1 cellular context compared by ENCODE assay signal in the genomic region with DNA sequence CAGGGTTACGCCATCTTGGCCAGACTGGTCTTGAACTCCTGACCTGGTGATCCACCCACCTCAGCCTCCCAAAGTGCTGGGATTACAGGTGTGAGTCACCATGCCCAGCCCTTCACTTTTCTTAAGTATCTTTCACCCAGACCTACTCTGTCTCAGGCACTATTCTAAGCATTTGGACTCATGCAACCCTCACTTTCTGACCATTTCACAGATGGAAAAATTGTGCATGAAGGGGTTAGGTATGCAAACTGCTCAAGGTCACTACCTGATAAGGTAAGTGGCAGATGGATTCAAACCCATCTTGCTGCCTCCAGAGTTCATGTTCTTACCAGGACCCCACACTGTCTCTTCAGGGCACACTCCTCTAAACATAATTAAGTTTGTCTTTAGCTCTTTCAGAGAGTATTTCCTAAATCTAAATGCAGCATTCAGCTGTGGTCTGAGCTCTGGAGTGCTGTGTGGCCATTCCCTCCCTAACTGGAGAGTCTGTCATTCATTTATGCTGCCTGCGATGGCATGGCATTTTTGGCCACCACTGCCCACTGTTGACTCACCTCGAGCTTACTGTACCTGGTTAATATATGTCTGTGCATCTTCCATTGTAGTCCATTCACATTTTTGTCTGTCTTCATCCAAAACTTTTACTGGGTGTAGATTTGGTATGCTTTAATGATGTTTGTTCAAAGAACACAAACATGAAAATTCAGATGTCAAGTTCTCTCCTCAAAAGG.
TF ChIP-seq lines count a peak whose summit lies in the region.

No MANE protein-coding gene starts in this region.

TF ChIP-seq in K562, 482 proteins besides CTCF, POLR2A, EP300 and RAD21 (continued from another document and continues in another):
- TF ChIP-seq, protein P1, sequence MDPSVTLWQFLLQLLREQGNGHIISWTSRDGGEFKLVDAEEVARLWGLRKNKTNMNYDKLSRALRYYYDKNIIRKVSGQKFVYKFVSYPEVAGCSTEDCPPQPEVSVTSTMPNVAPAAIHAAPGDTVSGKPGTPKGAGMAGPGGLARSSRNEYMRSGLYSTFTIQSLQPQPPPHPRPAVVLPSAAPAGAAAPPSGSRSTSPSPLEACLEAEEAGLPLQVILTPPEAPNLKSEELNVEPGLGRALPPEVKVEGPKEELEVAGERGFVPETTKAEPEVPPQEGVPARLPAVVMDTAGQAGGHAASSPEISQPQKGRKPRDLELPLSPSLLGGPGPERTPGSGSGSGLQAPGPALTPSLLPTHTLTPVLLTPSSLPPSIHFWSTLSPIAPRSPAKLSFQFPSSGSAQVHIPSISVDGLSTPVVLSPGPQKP (CRISPR knock-in tag; IDR thresholded peaks at IDR 0.05) = no peak
- TF ChIP-seq, protein P2, sequence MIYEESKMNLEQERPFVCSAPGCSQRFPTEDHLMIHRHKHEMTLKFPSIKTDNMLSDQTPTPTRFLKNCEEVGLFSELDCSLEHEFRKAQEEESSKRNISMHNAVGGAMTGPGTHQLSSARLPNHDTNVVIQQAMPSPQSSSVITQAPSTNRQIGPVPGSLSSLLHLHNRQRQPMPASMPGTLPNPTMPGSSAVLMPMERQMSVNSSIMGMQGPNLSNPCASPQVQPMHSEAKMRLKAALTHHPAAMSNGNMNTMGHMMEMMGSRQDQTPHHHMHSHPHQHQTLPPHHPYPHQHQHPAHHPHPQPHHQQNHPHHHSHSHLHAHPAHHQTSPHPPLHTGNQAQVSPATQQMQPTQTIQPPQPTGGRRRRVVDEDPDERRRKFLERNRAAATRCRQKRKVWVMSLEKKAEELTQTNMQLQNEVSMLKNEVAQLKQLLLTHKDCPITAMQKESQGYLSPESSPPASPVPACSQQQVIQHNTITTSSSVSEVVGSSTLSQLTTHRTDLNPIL (CRISPR knock-in tag; IDR thresholded peaks at IDR 0.05) = no peak
- TF ChIP-seq ZNF274 (IDR thresholded peaks at IDR 0.05; ENCODE audit: borderline replicate concordance, low read depth, low read length) = no peak
- TF ChIP-seq, protein P3, sequence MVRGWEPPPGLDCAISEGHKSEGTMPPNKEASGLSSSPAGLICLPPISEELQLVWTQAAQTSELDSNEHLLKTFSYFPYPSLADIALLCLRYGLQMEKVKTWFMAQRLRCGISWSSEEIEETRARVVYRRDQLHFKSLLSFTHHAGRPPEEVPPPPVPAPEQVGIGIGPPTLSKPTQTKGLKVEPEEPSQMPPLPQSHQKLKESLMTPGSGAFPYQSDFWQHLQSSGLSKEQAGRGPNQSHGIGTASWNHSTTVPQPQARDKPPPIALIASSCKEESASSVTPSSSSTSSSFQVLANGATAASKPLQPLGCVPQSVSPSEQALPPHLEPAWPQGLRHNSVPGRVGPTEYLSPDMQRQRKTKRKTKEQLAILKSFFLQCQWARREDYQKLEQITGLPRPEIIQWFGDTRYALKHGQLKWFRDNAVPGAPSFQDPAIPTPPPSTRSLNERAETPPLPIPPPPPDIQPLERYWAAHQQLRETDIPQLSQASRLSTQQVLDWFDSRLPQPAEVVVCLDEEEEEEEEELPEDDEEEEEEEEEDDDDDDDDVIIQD (CRISPR knock-in tag; IDR thresholded peaks at IDR 0.05) = no peak
- TF ChIP-seq, protein P4, sequence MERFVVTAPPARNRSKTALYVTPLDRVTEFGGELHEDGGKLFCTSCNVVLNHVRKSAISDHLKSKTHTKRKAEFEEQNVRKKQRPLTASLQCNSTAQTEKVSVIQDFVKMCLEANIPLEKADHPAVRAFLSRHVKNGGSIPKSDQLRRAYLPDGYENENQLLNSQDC (CRISPR knock-in tag; IDR thresholded peaks at IDR 0.05) = no peak
- no peak for TF ChIP-seq PPARD (CRISPR knock-in tag; IDR thresholded peaks at IDR 0.05)
- TF ChIP-seq CBX8 (IDR thresholded peaks at IDR 0.05; ENCODE audit: borderline replicate concordance, extremely low read depth, low read depth, low read length, poor library complexity, severe bottlenecking) = no peak
- TF ChIP-seq ZC3H4 (CRISPR knock-in tag; IDR thresholded peaks at IDR 0.05; ENCODE audit: borderline replicate concordance) = no peak
- no peak for TF ChIP-seq ELF2 (CRISPR knock-in tag; IDR thresholded peaks at IDR 0.05)
- TF ChIP-seq BMI1 (IDR thresholded peaks at IDR 0.05; ENCODE audit: low read length) = no peak
- no peak for TF ChIP-seq LARP7 (IDR thresholded peaks at IDR 0.05)
- TF ChIP-seq DPF2 (IDR thresholded peaks at IDR 0.05) = no peak
- TF ChIP-seq STAT5A (IDR thresholded peaks at IDR 0.05; ENCODE audit: borderline replicate concordance, low read length) = no peak
- no peak for TF ChIP-seq ZNF41 (CRISPR knock-in tag; conservative IDR thresholded peaks at IDR 0.05)
- TF ChIP-seq HMG20A (CRISPR knock-in tag; conservative IDR thresholded peaks at IDR 0.05) = no peak
- peak; percentile 60; the same call in 1 of the 2 replicates for TF ChIP-seq EGR1 (conservative IDR thresholded peaks at IDR 0.05)
- no peak for TF ChIP-seq ZNF184 (CRISPR knock-in tag; IDR thresholded peaks at IDR 0.05)
- TF ChIP-seq ZFP1 (CRISPR knock-in tag; IDR thresholded peaks at IDR 0.05) = no peak
- TF ChIP-seq, protein P5, sequence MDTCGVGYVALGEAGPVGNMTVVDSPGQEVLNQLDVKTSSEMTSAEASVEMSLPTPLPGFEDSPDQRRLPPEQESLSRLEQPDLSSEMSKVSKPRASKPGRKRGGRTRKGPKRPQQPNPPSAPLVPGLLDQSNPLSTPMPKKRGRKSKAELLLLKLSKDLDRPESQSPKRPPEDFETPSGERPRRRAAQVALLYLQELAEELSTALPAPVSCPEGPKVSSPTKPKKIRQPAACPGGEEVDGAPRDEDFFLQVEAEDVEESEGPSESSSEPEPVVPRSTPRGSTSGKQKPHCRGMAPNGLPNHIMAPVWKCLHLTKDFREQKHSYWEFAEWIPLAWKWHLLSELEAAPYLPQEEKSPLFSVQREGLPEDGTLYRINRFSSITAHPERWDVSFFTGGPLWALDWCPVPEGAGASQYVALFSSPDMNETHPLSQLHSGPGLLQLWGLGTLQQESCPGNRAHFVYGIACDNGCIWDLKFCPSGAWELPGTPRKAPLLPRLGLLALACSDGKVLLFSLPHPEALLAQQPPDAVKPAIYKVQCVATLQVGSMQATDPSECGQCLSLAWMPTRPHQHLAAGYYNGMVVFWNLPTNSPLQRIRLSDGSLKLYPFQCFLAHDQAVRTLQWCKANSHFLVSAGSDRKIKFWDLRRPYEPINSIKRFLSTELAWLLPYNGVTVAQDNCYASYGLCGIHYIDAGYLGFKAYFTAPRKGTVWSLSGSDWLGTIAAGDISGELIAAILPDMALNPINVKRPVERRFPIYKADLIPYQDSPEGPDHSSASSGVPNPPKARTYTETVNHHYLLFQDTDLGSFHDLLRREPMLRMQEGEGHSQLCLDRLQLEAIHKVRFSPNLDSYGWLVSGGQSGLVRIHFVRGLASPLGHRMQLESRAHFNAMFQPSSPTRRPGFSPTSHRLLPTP (IDR thresholded peaks at IDR 0.05; ENCODE audit: borderline replicate concordance, extremely low read depth, insufficient read length) = no peak
- no peak for TF ChIP-seq FUS (optimal IDR thresholded peaks at IDR 0.05; ENCODE audit: low read depth, low read length)
- TF ChIP-seq, protein P6, sequence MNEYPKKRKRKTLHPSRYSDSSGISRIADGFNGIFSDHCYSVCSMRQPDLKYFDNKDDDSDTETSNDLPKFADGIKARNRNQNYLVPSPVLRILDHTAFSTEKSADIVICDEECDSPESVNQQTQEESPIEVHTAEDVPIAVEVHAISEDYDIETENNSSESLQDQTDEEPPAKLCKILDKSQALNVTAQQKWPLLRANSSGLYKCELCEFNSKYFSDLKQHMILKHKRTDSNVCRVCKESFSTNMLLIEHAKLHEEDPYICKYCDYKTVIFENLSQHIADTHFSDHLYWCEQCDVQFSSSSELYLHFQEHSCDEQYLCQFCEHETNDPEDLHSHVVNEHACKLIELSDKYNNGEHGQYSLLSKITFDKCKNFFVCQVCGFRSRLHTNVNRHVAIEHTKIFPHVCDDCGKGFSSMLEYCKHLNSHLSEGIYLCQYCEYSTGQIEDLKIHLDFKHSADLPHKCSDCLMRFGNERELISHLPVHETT (CRISPR knock-in tag; conservative IDR thresholded peaks at IDR 0.05 in 1 of 2, IDR thresholded peaks at IDR 0.05 in 1 of 2) = no peak
- TF ChIP-seq CHD4 (IDR thresholded peaks at IDR 0.05; ENCODE audit: insufficient read depth, insufficient replicate concordance, low read depth, low read length, poor library complexity, severe bottlenecking) = peak; percentile 22
- TF ChIP-seq, protein P7, sequence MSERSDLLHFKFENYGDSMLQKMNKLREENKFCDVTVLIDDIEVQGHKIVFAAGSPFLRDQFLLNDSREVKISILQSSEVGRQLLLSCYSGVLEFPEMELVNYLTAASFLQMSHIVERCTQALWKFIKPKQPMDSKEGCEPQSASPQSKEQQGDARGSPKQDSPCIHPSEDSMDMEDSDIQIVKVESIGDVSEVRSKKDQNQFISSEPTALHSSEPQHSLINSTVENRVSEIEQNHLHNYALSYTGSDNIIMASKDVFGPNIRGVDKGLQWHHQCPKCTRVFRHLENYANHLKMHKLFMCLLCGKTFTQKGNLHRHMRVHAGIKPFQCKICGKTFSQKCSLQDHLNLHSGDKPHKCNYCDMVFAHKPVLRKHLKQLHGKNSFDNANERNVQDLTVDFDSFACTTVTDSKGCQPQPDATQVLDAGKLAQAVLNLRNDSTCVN (CRISPR knock-in tag; IDR thresholded peaks at IDR 0.05) = no peak
- no peak for TF ChIP-seq ZNF551 (CRISPR knock-in tag; IDR thresholded peaks at IDR 0.05)
- no peak for TF ChIP-seq ZKSCAN1 (IDR thresholded peaks at IDR 0.05; ENCODE audit: low read depth, low read length)
- TF ChIP-seq ZNF212 (CRISPR knock-in tag; IDR thresholded peaks at IDR 0.05) = no peak
- no peak for TF ChIP-seq ZFP36 (IDR thresholded peaks at IDR 0.05; ENCODE audit: low read depth, low read length, partially characterized antibody)
- no peak for TF ChIP-seq LCOR (CRISPR knock-in tag; IDR thresholded peaks at IDR 0.05)
- no peak for TF ChIP-seq U2AF2 (optimal IDR thresholded peaks at IDR 0.05; ENCODE audit: low read depth, low read length)
- TF ChIP-seq FOSL1 (tag; conservative IDR thresholded peaks at IDR 0.05) = no peak
- no peak for TF ChIP-seq CEBPG (CRISPR knock-in tag; IDR thresholded peaks at IDR 0.05)
- TF ChIP-seq CEBPG (tag; conservative IDR thresholded peaks at IDR 0.05 in 1 of 2, IDR thresholded peaks at IDR 0.05 in 1 of 2) = no peak
- TF ChIP-seq, protein P8, sequence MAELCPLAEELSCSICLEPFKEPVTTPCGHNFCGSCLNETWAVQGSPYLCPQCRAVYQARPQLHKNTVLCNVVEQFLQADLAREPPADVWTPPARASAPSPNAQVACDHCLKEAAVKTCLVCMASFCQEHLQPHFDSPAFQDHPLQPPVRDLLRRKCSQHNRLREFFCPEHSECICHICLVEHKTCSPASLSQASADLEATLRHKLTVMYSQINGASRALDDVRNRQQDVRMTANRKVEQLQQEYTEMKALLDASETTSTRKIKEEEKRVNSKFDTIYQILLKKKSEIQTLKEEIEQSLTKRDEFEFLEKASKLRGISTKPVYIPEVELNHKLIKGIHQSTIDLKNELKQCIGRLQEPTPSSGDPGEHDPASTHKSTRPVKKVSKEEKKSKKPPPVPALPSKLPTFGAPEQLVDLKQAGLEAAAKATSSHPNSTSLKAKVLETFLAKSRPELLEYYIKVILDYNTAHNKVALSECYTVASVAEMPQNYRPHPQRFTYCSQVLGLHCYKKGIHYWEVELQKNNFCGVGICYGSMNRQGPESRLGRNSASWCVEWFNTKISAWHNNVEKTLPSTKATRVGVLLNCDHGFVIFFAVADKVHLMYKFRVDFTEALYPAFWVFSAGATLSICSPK (IDR thresholded peaks at IDR 0.05; ENCODE audit: borderline replicate concordance) = no peak
- TF ChIP-seq FOXA1 (IDR thresholded peaks at IDR 0.05; ENCODE audit: borderline replicate concordance) = no peak
- TF ChIP-seq, protein P9, sequence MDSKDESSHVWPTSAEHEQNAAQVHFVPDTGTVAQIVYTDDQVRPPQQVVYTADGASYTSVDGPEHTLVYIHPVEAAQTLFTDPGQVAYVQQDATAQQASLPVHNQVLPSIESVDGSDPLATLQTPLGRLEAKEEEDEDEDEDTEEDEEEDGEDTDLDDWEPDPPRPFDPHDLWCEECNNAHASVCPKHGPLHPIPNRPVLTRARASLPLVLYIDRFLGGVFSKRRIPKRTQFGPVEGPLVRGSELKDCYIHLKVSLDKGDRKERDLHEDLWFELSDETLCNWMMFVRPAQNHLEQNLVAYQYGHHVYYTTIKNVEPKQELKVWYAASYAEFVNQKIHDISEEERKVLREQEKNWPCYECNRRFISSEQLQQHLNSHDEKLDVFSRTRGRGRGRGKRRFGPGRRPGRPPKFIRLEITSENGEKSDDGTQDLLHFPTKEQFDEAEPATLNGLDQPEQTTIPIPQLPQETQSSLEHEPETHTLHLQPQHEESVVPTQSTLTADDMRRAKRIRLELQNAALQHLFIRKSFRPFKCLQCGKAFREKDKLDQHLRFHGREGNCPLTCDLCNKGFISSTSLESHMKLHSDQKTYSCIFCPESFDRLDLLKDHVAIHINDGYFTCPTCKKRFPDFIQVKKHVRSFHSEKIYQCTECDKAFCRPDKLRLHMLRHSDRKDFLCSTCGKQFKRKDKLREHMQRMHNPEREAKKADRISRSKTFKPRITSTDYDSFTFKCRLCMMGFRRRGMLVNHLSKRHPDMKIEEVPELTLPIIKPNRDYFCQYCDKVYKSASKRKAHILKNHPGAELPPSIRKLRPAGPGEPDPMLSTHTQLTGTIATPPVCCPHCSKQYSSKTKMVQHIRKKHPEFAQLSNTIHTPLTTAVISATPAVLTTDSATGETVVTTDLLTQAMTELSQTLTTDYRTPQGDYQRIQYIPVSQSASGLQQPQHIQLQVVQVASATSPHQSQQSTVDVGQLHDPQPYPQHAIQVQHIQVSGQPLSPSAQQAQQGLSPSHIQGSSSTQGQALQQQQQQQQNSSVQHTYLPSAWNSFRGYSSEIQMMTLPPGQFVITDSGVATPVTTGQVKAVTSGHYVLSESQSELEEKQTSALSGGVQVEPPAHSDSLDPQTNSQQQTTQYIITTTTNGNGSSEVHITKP (IDR thresholded peaks at IDR 0.05; ENCODE audit: partially characterized antibody) = no peak
- TF ChIP-seq TEAD4 (IDR thresholded peaks at IDR 0.05; ENCODE audit: low read length) = no peak
- no peak for TF ChIP-seq TEAD4 (CRISPR knock-in tag; IDR thresholded peaks at IDR 0.05; ENCODE audit: borderline replicate concordance)
- TF ChIP-seq, protein P10, sequence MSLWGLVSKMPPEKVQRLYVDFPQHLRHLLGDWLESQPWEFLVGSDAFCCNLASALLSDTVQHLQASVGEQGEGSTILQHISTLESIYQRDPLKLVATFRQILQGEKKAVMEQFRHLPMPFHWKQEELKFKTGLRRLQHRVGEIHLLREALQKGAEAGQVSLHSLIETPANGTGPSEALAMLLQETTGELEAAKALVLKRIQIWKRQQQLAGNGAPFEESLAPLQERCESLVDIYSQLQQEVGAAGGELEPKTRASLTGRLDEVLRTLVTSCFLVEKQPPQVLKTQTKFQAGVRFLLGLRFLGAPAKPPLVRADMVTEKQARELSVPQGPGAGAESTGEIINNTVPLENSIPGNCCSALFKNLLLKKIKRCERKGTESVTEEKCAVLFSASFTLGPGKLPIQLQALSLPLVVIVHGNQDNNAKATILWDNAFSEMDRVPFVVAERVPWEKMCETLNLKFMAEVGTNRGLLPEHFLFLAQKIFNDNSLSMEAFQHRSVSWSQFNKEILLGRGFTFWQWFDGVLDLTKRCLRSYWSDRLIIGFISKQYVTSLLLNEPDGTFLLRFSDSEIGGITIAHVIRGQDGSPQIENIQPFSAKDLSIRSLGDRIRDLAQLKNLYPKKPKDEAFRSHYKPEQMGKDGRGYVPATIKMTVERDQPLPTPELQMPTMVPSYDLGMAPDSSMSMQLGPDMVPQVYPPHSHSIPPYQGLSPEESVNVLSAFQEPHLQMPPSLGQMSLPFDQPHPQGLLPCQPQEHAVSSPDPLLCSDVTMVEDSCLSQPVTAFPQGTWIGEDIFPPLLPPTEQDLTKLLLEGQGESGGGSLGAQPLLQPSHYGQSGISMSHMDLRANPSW (CRISPR knock-in tag; IDR thresholded peaks at IDR 0.05) = no peak
